ENCODE assay signal across 16 cellular contexts in the genomic region with DNA sequence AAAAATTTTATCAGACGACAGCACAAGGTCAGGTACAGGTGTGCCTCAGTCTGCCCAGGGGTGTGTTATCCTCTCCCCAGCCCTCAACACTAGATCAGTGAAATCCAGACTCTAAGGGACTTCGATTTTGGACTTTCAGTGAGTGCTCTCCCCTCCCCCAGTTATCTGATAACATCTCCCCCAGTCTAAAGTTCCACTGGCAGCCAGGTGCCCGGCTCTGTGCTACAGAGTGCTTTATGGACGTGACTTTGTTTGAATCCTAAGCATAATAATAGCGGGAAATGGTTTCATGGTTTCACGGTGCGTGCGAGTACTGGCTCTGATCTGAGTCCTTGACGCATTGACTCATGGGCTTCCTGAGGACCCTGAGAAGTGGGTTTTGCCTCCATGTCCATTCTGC. TPM values are rescaled to one million over a fixed set of nuclear protein-coding genes. Genes with fewer than 3 reads are reported as not detected.
A peak's percentile ranks its signal among the peaks of the same experiment; 100 is the strongest.
DNase-seq lines count a peak whose midpoint lies in the region; ATAC-seq, FAIRE-seq and TF ChIP-seq lines count a peak whose summit lies in the region.
"Had no signal": no experiment of that assay in that cellular context is flagged by ENCODE, and none has a peak within 500 bp of the region (broad histone marks: within the 10 kb centered on the region; RNA-seq: fewer than 3 reads in every experiment).

No MANE protein-coding gene starts in this region.

- TF ChIP-seq POLR2A in A549 (IDR thresholded peaks at IDR 0.05; ENCODE audit: low read length), result no peak
- no peak for TF ChIP-seq POLR2A in testis (IDR thresholded peaks at IDR 0.05)

- H3K9me3 ChIP-seq in A549 (no peaks in the 10 kb centered on the region), Loucy (ENCODE audit: insufficient read depth, low read depth, low read length) (no peaks in the 10 kb centered on the region), testis (no peaks in the 10 kb centered on the region), A673 (ENCODE audit: low read depth, low read length, poor library complexity, severe bottlenecking) (no peaks in the 10 kb centered on the region)
- H3K9me3 ChIP-seq: breast epithelium, Caco-2, pancreas had no signal

- H3K4me1 Mint-ChIP-seq in endothelial cell (ENCODE audit: unreplicated experiment) (peaks cover 10% of the 10 kb centered on the region), nephron progenitor cell (peaks cover 4% of the 10 kb centered on the region)

- no peak for DNase-seq in A549 (ENCODE audit: low read depth in 1 of 2, low spot score in 1 of 2)
- DNase-seq in endothelial cell (ENCODE audit: low spot score), result no peak
- DNase-seq in nephron progenitor cell, result no peak
- no peak for DNase-seq in testis
- DNase-seq in A673 (ENCODE audit: low spot score), result no peak
- DNase-seq in NCI-H226, result no peak
- DNase-seq: activated CD4-positive, alpha-beta T cell treated with anti-CD3 and anti-CD28 coated beads for 48 hours; Caco-2; dorsolateral prefrontal cortex; left cardiac atrium; NCI-H1436 had no signal

- ATAC-seq in A549 (no peak), HG02759 (IDR thresholded peaks at IDR 0.05; ENCODE audit: unreplicated experiment) (no peak)
- ATAC-seq: activated naive CD4-positive, alpha-beta T cell treated with anti-CD3 and anti-CD28 coated beads, Interleukin-2, amount 50 U/mL, for 72 hours; pancreas had no signal

- H3K27ac Mint-ChIP-seq in endothelial cell (ENCODE audit: unreplicated experiment) (no peak overlapping the region), nephron progenitor cell (no peak overlapping the region)
- H3K27ac Mint-ChIP-seq: activated naive CD4-positive, alpha-beta T cell treated with anti-CD3 and anti-CD28 coated beads, Interleukin-2, amount 50 U/mL, for 72 hours had no signal

- no TSS peak for BruUV-seq in A673 (replicated peaks; lab: Mats Ljungman, UMichigan)

- H3K4me3 Mint-ChIP-seq in endothelial cell (ENCODE audit: unreplicated experiment) (peak overlapping the region; percentile 51), nephron progenitor cell (peak overlapping the region; percentile 6)

- intact Hi-C loops in testis (cut with DNase I; ENCODE audit: low total_unique reads), result loop anchor here (10.0 kb wide), 1 partner anchor 149 kb away; no protein-coding TSS in a partner anchor
- intact Hi-C loops in A673 (cut with micrococcal nuclease; ENCODE audit: unreplicated experiment), result no loop called here

- no peak for TF ChIP-seq RAD21 in A549 (conservative IDR thresholded peaks at IDR 0.05 in 1 of 2, IDR thresholded peaks at IDR 0.05 in 1 of 2)

- WGBS in A549 (ENCODE audit: missing lambda C conversion rate), result 86% methylated on average over 9 of the region's 9 CpGs
- WGBS in testis, 2 donors, result 77 to 85% methylated on average over 9 of the region's 9 CpGs

- CTCF ChIA-PET in A549 (lab: Yijun Ruan, JAX) (interaction anchor here (1.4 kb wide), 1 partner anchor 160 kb away, joined by 3 read pairs; no protein-coding TSS in a partner anchor), A673 (lab: Charles Lee) (no interaction called here)

- peak overlapping the region; percentile 98 for H3K4me2 ChIP-seq in A549
- H3K4me2 ChIP-seq in Loucy (ENCODE audit: low read depth, low read length, poor library complexity, severe bottlenecking), result peak overlapping the region; percentile 100

- H3K36me3 ChIP-seq in Loucy (ENCODE audit: insufficient read depth, low read length) (no peaks in the 10 kb centered on the region), testis (ENCODE audit: low read depth, missing control alignments) (no peaks in the 10 kb centered on the region), A673 (ENCODE audit: insufficient read depth, low read length, poor library complexity, severe bottlenecking) (no peaks in the 10 kb centered on the region)
- H3K36me3 ChIP-seq: breast epithelium, pancreas had no signal

- H4K20me1 ChIP-seq in Loucy (ENCODE audit: insufficient read depth, low read length, poor library complexity, severe bottlenecking), result peaks cover 64% of the 10 kb centered on the region

- H3K79me2 ChIP-seq in Loucy (ENCODE audit: insufficient read depth, low read length), result peaks cover 75% of the 10 kb centered on the region

- no peak overlapping the region for H3K4me3 ChIP-seq in A549
- peak overlapping the region; percentile 96 for H3K4me3 ChIP-seq in Loucy (ENCODE audit: low read length, poor library complexity, severe bottlenecking)
- no peak overlapping the region for H3K4me3 ChIP-seq in testis
- no peak overlapping the region for H3K4me3 ChIP-seq in A673 (ENCODE audit: low read depth, low read length, poor library complexity, severe bottlenecking)

- H3K27me3 Mint-ChIP-seq in endothelial cell (ENCODE audit: unreplicated experiment), result peaks cover 4% of the 10 kb centered on the region
- H3K27me3 Mint-ChIP-seq in nephron progenitor cell (ENCODE audit: low read depth, poor library complexity), result peaks cover 2% of the 10 kb centered on the region

- H3K9me2 ChIP-seq in Loucy (replicated peaks; ENCODE audit: low read depth, low read length), result no peaks in the 10 kb centered on the region

- H3K27ac ChIP-seq in A549, result peak overlapping the region; percentile 93 to 99; a peak in 5 of 6 replicates
- no peak overlapping the region for H3K27ac ChIP-seq in testis
- no peak overlapping the region for H3K27ac ChIP-seq in A673 (ENCODE audit: low read depth, low read length, poor library complexity, severe bottlenecking)
- H3K27ac ChIP-seq: pancreas had no signal

- H3F3A ChIP-seq in Loucy (ENCODE audit: low read depth), result 0 out of 2 replicates have a peak, but pooled peaks cover 4% of the 10 kb centered on the region

- FAIRE-seq in A549 (lab: Jason Lieb, UNC), result no peak
- FAIRE-seq: pancreas had no signal

- no peak for TF ChIP-seq EP300 in A549 (IDR thresholded peaks at IDR 0.05)

- H3K9ac ChIP-seq in Loucy (ENCODE audit: low read depth, low read length, poor library complexity, severe bottlenecking), result peak overlapping the region; percentile 80

- no peak for TF ChIP-seq CTCF in A549 (IDR thresholded peaks at IDR 0.05)
- no peak for TF ChIP-seq CTCF in Loucy (conservative IDR thresholded peaks at IDR 0.05; ENCODE audit: low read length)
- no peak for TF ChIP-seq CTCF in endothelial cell (IDR thresholded peaks at IDR 0.05; ENCODE audit: unreplicated experiment)
- no peak for TF ChIP-seq CTCF in nephron progenitor cell (IDR thresholded peaks at IDR 0.05)
- TF ChIP-seq CTCF in testis (IDR thresholded peaks at IDR 0.05), result no peak
- TF ChIP-seq CTCF in A673 (conservative IDR thresholded peaks at IDR 0.05; ENCODE audit: low read depth, low read length), result no peak

- no peak overlapping the region for H2AFZ ChIP-seq in Loucy (ENCODE audit: low read length)

- H3K4me1 ChIP-seq in A549, result peaks cover 73% of the 10 kb centered on the region
- peaks cover 60% of the 10 kb centered on the region for H3K4me1 ChIP-seq in Loucy (ENCODE audit: insufficient read depth, low read length, poor library complexity, severe bottlenecking)
- H3K4me1 ChIP-seq in testis, result peaks cover 24% of the 10 kb centered on the region
- peaks cover 21% of the 10 kb centered on the region for H3K4me1 ChIP-seq in A673 (ENCODE audit: insufficient read depth, low read length, poor library complexity, severe bottlenecking)
- H3K4me1 ChIP-seq: breast epithelium had no signal

- no peaks in the 10 kb centered on the region for H3K9me3 Mint-ChIP-seq in endothelial cell (ENCODE audit: unreplicated experiment)
- no peaks in the 10 kb centered on the region for H3K9me3 Mint-ChIP-seq in nephron progenitor cell
- H3K9me3 Mint-ChIP-seq: activated naive CD4-positive, alpha-beta T cell treated with anti-CD3 and anti-CD28 coated beads, Interleukin-2, amount 50 U/mL, for 72 hours had no signal

- H3K36me3 Mint-ChIP-seq in endothelial cell (ENCODE audit: low read depth, unreplicated experiment) (peaks cover 3% of the 10 kb centered on the region), nephron progenitor cell (ENCODE audit: low read depth) (peaks cover 10% of the 10 kb centered on the region)

- H3K27me3 ChIP-seq in Loucy (ENCODE audit: insufficient read depth, low read length, poor library complexity, severe bottlenecking) (no peaks in the 10 kb centered on the region), testis (no peaks in the 10 kb centered on the region), A673 (replicated peaks; ENCODE audit: insufficient read depth, low read depth, low read length, poor library complexity) (no peaks in the 10 kb centered on the region)
- H3K27me3 ChIP-seq: breast epithelium, dorsolateral prefrontal cortex, pancreas had no signal

- POLR2A ChIA-PET in A549 (lab: Yijun Ruan, JAX) (no interaction called here), A673 (lab: Charles Lee; ENCODE audit: low non-redundant PET) (no interaction called here)

TF ChIP-seq in A549, 52 proteins besides CTCF, POLR2A, EP300 and RAD21 (continues in another document):
- no peak for TF ChIP-seq HEYL (CRISPR knock-in tag; IDR thresholded peaks at IDR 0.05)
- no peak for TF ChIP-seq TP53 (CRISPR knock-in tag; IDR thresholded peaks at IDR 0.05)

RNA-seq across cellular contexts. Expression of a gene that starts 3.2 kb away (rescaled TPM):
- polyA plus RNA-seq in A549 (2011; rRNA removed) (19.4 and 23.7 TPM in 2 replicates), A549 (2017; fragmentation: RNase III; extraction: RNeasy Plus Mini Kit Qiagen cat#74134 plus additional on column Dnase treatment) (16.9 to 25.3 TPM (median 22.3 TPM) in 3 replicates), testis (ENCODE audit: insufficient read depth, low read depth, low replicate concordance) (19.8 TPM)
- polyA plus RNA-seq in A549 (2012; cell fraction: cytosol; rRNA removed), result 20.5 and 26.4 TPM in 2 replicates
- 21.7 and 23.4 TPM in 2 replicates for polyA plus RNA-seq in A549 (2012; cell fraction: nucleus; rRNA removed)
- 39.6 and 39.8 TPM in 2 replicates for polyA minus RNA-seq in A549 (2011; rRNA and poly(A)+ RNA removed)
- total RNA-seq in endothelial cell (ENCODE audit: unreplicated experiment) (8.1 TPM), testis (10 to 100 TPM; 30.0 to 37.9 TPM), A673 (2021) (7.5 and 11.8 TPM in 2 replicates)

Comparison
In these comparisons a context has a peak if more than half of its experiments do, and no peak if none do; other contexts are left out.
1. H3K27ac ChIP-seq: peak in A549 (2 of 2); none in testis (0 of 2) and A673 (single experiment).